In genomic region chr4:15971068-15971801, GRCh38 we compare ENCODE assay signal across 1 cellular context.
TF ChIP-seq lines count a peak whose summit lies in the region.

No MANE protein-coding gene starts in this region.

TF ChIP-seq in K562, 482 proteins besides CTCF, POLR2A, EP300 and RAD21:
- no peak for TF ChIP-seq ZNF830 (CRISPR knock-in tag; IDR thresholded peaks at IDR 0.05)
- TF ChIP-seq ZNF707 (CRISPR knock-in tag; conservative IDR thresholded peaks at IDR 0.05), result no peak
- TF ChIP-seq ZBED1 (IDR thresholded peaks at IDR 0.05), result no peak
- no peak for TF ChIP-seq L3MBTL2 (IDR thresholded peaks at IDR 0.05)
